8 cellular contexts compared by ENCODE assay signal in the genomic region with DNA sequence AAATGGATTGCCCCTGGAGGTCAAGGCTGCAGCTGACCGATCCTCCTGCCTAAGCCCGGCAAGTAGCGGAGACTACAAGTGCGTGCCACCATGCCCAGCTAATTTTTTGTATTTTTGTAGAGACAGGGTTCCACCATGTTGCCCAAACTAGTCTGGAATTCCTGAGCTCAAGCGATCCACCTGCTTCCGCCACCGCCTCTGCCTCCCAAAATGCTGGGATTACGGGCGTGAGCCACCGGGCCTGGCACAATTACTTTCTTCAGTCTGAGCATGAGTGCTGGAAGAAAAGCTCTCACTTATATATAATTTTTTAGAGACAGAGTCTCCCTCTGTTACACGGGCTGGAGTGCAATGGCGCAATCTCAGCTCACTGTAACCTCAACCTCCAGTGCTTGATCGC.
DNase-seq lines count a peak whose midpoint lies in the region; ATAC-seq and TF ChIP-seq lines count a peak whose summit lies in the region.
"Not testable (repeated sequence)": the region's sequence is repeated elsewhere in the genome, so short reads cannot be mapped to it uniquely, and the experiment has no call there.

No MANE protein-coding gene starts in this region.

- peak overlapping the region; percentile 92; the same call in 1 of the 2 replicates for H3K9ac ChIP-seq in KMS-11
- not testable (repeated sequence) for H3K9ac ChIP-seq in neural progenitor cell

- DNase-seq in CD8-positive, alpha-beta memory T cell: peak in 1 of 5 donors; percentile 0
- DNase-seq in activated T-cell treated with anti-CD3 and anti-CD28 coated beads, Interleukin-2, amount 50 U/mL, for 72 hours; breast epithelium (ENCODE audit: low spot score in 2 of 2); left ventricle myocardium inferior; neural progenitor cell (ENCODE audit: low spot score); suprapubic skin (ENCODE audit: low spot score in 2 of 2): not testable (repeated sequence)

- peak overlapping the region; percentile 98; the same call in 1 of the 2 replicates for H2AFZ ChIP-seq in KMS-11 (ENCODE audit: low read depth)
- H2AFZ ChIP-seq in neural progenitor cell (replicated peaks): not testable (repeated sequence)

- peak overlapping the region; percentile 71 for H3K4me2 ChIP-seq in KMS-11
- not testable (repeated sequence) for H3K4me2 ChIP-seq in neural progenitor cell

- not testable (repeated sequence) for H3K9me3 Mint-ChIP-seq in CD8-positive, alpha-beta memory T cell; T-helper 1 cell treated with Interleukin-12 subunit alpha and Interleukin-12 subunit beta and Interleukin-4 antibody, amounts not matched to agents 30 μg/mL and 1 μg/mL, for 36 hours; activated T-cell treated with anti-CD3 and anti-CD28 coated beads, Interleukin-2, amount 50 U/mL, for 72 hours; neural progenitor cell

- H3K36me3 ChIP-seq in CD8-positive, alpha-beta memory T cell (ENCODE audit: insufficient read depth, low read length); KMS-11 (ENCODE audit: insufficient read depth); breast epithelium; left ventricle myocardium inferior; neural progenitor cell; suprapubic skin: not testable (repeated sequence)

- not testable (repeated sequence) for H3K27me3 Mint-ChIP-seq in CD8-positive, alpha-beta memory T cell; T-helper 1 cell treated with Interleukin-12 subunit alpha and Interleukin-12 subunit beta and Interleukin-4 antibody, amounts not matched to agents 30 μg/mL and 1 μg/mL, for 36 hours (ENCODE audit: low read depth); activated T-cell treated with anti-CD3 and anti-CD28 coated beads, Interleukin-2, amount 50 U/mL, for 72 hours (ENCODE audit: low read depth); neural progenitor cell (ENCODE audit: insufficient read depth, low read depth)

- TF ChIP-seq POLR2A in breast epithelium (IDR thresholded peaks at IDR 0.05); suprapubic skin (IDR thresholded peaks at IDR 0.05): not testable (repeated sequence)

- CTCF ChIA-PET in CD8-positive, alpha-beta memory T cell (lab: Charles Lee): interaction anchor here (1.0 kb wide), 1 partner anchor 425 kb away, joined by 4 read pairs; no protein-coding TSS in a partner anchor

- not testable (repeated sequence) for H3K4me1 ChIP-seq in CD8-positive, alpha-beta memory T cell (ENCODE audit: insufficient read depth, low read length); KMS-11 (ENCODE audit: low read depth, poor library complexity, severe bottlenecking); breast epithelium; left ventricle myocardium inferior; neural progenitor cell; suprapubic skin

- not testable (repeated sequence) for TF ChIP-seq CTCF in KMS-11 (conservative IDR thresholded peaks at IDR 0.05; ENCODE audit: low read depth, low read length); breast epithelium (IDR thresholded peaks at IDR 0.05); left ventricle myocardium inferior (IDR thresholded peaks at IDR 0.05; ENCODE audit: borderline replicate concordance); neural progenitor cell (IDR thresholded peaks at IDR 0.05); suprapubic skin (IDR thresholded peaks at IDR 0.05)

- not testable (repeated sequence) for H3K27me3 ChIP-seq in CD8-positive, alpha-beta memory T cell (ENCODE audit: insufficient read depth, low read length, poor library complexity, severe bottlenecking); KMS-11 (ENCODE audit: insufficient read depth, low read depth); breast epithelium; left ventricle myocardium inferior (ENCODE audit: low read depth); neural progenitor cell; suprapubic skin

- not testable (repeated sequence) for H3K4me1 Mint-ChIP-seq in CD8-positive, alpha-beta memory T cell; T-helper 1 cell treated with Interleukin-12 subunit alpha and Interleukin-12 subunit beta and Interleukin-4 antibody, amounts not matched to agents 30 μg/mL and 1 μg/mL, for 36 hours (ENCODE audit: low read depth); activated T-cell treated with anti-CD3 and anti-CD28 coated beads, Interleukin-2, amount 50 U/mL, for 72 hours (ENCODE audit: low read depth); neural progenitor cell

- WGBS in suprapubic skin: 86% methylated on average over 13 of the region's 13 CpGs

- H3K4me3 ChIP-seq in CD8-positive, alpha-beta memory T cell (ENCODE audit: low read length); KMS-11 (IDR thresholded peaks at IDR 0.05; ENCODE audit: insufficient read depth, low read depth, low read length); neural progenitor cell: not testable (repeated sequence)
- H3K4me3 ChIP-seq in breast epithelium (peak overlapping the region in 2 of 3 donors; percentile 70 to 73), left ventricle myocardium inferior (peak overlapping the region; percentile 70), suprapubic skin (peak overlapping the region; percentile 76)

- peak overlapping the region in 5 of 8 donors; percentile 34 to 99 (median 96) for H3K27ac Mint-ChIP-seq in CD8-positive, alpha-beta memory T cell
- H3K27ac Mint-ChIP-seq in T-helper 1 cell treated with Interleukin-12 subunit alpha and Interleukin-12 subunit beta and Interleukin-4 antibody, amounts not matched to agents 30 μg/mL and 1 μg/mL, for 36 hours: peak overlapping the region; percentile 98
- H3K27ac Mint-ChIP-seq in activated T-cell treated with anti-CD3 and anti-CD28 coated beads, Interleukin-2, amount 50 U/mL, for 72 hours: peak overlapping the region; percentile 99
- H3K27ac Mint-ChIP-seq in neural progenitor cell: not testable (repeated sequence)

- peak overlapping the region; percentile 89 for H3K27ac ChIP-seq in CD8-positive, alpha-beta memory T cell (ENCODE audit: low read depth, low read length)
- H3K27ac ChIP-seq in KMS-11 (peak overlapping the region; percentile 99), breast epithelium (peak overlapping the region in 1 of 2 donors; percentile 93), left ventricle myocardium inferior (replicated peaks) (peak overlapping the region; percentile 95)
- not testable (repeated sequence) for H3K27ac ChIP-seq in neural progenitor cell, suprapubic skin

- not testable (repeated sequence) for TF ChIP-seq EP300 in suprapubic skin (IDR thresholded peaks at IDR 0.05)

- peak overlapping the region in 6 of 7 donors; percentile 86 to 95 (median 90) for H3K4me3 Mint-ChIP-seq in CD8-positive, alpha-beta memory T cell
- peak overlapping the region; percentile 92 for H3K4me3 Mint-ChIP-seq in T-helper 1 cell treated with Interleukin-12 subunit alpha and Interleukin-12 subunit beta and Interleukin-4 antibody, amounts not matched to agents 30 μg/mL and 1 μg/mL, for 36 hours
- H3K4me3 Mint-ChIP-seq in activated T-cell treated with anti-CD3 and anti-CD28 coated beads, Interleukin-2, amount 50 U/mL, for 72 hours: peak overlapping the region; percentile 97 to 99
- peak overlapping the region; percentile 94 for H3K4me3 Mint-ChIP-seq in neural progenitor cell

- H4K20me1 ChIP-seq in KMS-11 (ENCODE audit: insufficient read depth); neural progenitor cell (ENCODE audit: low read depth): not testable (repeated sequence)

- POLR2A ChIA-PET in CD8-positive, alpha-beta memory T cell (lab: Charles Lee): interaction anchor here (1.2 to 1.8 kb wide), 2 partner anchors 425 to 545 kb away, joined by 5 to 6 read pairs; partner anchors contain the start of genes ZNF248 and ZNF25

- not testable (repeated sequence) for ATAC-seq in activated T-cell treated with anti-CD3 and anti-CD28 coated beads, Interleukin-2, amount 50 U/mL, for 72 hours (replicated peaks in 1 of 2)

- not testable (repeated sequence) for H3K79me2 ChIP-seq in KMS-11 (ENCODE audit: insufficient read depth, low read depth); neural progenitor cell (ENCODE audit: low read depth)

- intact Hi-C loops in breast epithelium (cut with DNase I; ENCODE audit: low total_unique reads); left ventricle myocardium inferior (cut with micrococcal nuclease): not testable (repeated sequence)

- H3K36me3 Mint-ChIP-seq in CD8-positive, alpha-beta memory T cell; T-helper 1 cell treated with Interleukin-12 subunit alpha and Interleukin-12 subunit beta and Interleukin-4 antibody, amounts not matched to agents 30 μg/mL and 1 μg/mL, for 36 hours (ENCODE audit: low read depth); activated T-cell treated with anti-CD3 and anti-CD28 coated beads, Interleukin-2, amount 50 U/mL, for 72 hours (ENCODE audit: insufficient read depth in 2 of 2); neural progenitor cell: not testable (repeated sequence)

- H3K9me3 ChIP-seq in CD8-positive, alpha-beta memory T cell (ENCODE audit: low read length); breast epithelium; left ventricle myocardium inferior (replicated peaks); neural progenitor cell (ENCODE audit: low read depth); suprapubic skin: not testable (repeated sequence)

- H3F3A ChIP-seq in neural progenitor cell (ENCODE audit: low read depth): not testable (repeated sequence)
